In genomic region chr1:201712387-201713092, GRCh38 we compare ENCODE assay signal across 12 cellular contexts.
DNase-seq lines count a peak whose midpoint lies in the region; ATAC-seq and TF ChIP-seq lines count a peak whose summit lies in the region.
"Had no signal": no experiment of that assay in that cellular context is flagged by ENCODE, and none has a peak within 500 bp of the region (broad histone marks: within the 10 kb centered on the region; RNA-seq: fewer than 3 reads in every experiment).

No MANE protein-coding gene starts in this region.

- no peak overlapping the region for H3K4me3 Mint-ChIP-seq in activated CD4-positive, alpha-beta T cell treated with anti-CD3 and anti-CD28 coated beads for 36 hours
- H3K4me3 Mint-ChIP-seq: CD8-positive, alpha-beta T cell; H9 had no signal

- TF ChIP-seq POLR2A in breast epithelium (IDR thresholded peaks at IDR 0.05), result no peak

- POLR2A ChIA-PET in activated CD4-positive, alpha-beta T cell treated with anti-CD3 and anti-CD28 coated beads for 36 hours (lab: Charles Lee), result interaction anchor here (0.6 kb wide), 1 partner anchor 72 kb away, joined by 5 read pairs; no protein-coding TSS in a partner anchor

- no peaks in the 10 kb centered on the region for H3K27me3 ChIP-seq in Loucy (ENCODE audit: insufficient read depth, low read length, poor library complexity, severe bottlenecking)
- no peaks in the 10 kb centered on the region for H3K27me3 ChIP-seq in breast epithelium
- no peaks in the 10 kb centered on the region for H3K27me3 ChIP-seq in subcutaneous abdominal adipose tissue (ENCODE audit: control insufficient read depth in 5 of 5, insufficient read depth in 4 of 5, low read length in 5 of 5)

- H3K9me3 ChIP-seq in Loucy (ENCODE audit: insufficient read depth, low read depth, low read length) (no peaks in the 10 kb centered on the region), breast epithelium (no peaks in the 10 kb centered on the region), mesodermal cell (ENCODE audit: control insufficient read depth, low read length) (no peaks in the 10 kb centered on the region), subcutaneous abdominal adipose tissue (ENCODE audit: control insufficient read depth in 5 of 5, low read length in 5 of 5) (no peaks in the 10 kb centered on the region)

- H3K36me3 Mint-ChIP-seq in activated CD4-positive, alpha-beta T cell treated with anti-CD3 and anti-CD28 coated beads for 36 hours (ENCODE audit: low read depth), result no peaks in the 10 kb centered on the region
- H3K36me3 Mint-ChIP-seq: CD8-positive, alpha-beta T cell had no signal

- no peaks in the 10 kb centered on the region for H3K9me3 Mint-ChIP-seq in activated CD4-positive, alpha-beta T cell treated with anti-CD3 and anti-CD28 coated beads for 36 hours (ENCODE audit: low read depth)
- H3K9me3 Mint-ChIP-seq: CD8-positive, alpha-beta T cell; H9 had no signal

- WGBS in mesodermal cell (ENCODE audit: insufficient coverage in 2 of 2), 2 experiments, result 93 to 98% methylated on average over 4 to 7 of the region's 7 CpGs

- no peak overlapping the region for H3K4me2 ChIP-seq in Loucy (ENCODE audit: low read depth, low read length, poor library complexity, severe bottlenecking)

- H3K9me2 ChIP-seq in Loucy (replicated peaks; ENCODE audit: low read depth, low read length), result no peaks in the 10 kb centered on the region

- H3K4me3 ChIP-seq in Loucy (ENCODE audit: low read length, poor library complexity, severe bottlenecking), result no peak overlapping the region
- no peak overlapping the region for H3K4me3 ChIP-seq in breast epithelium
- no peak overlapping the region for H3K4me3 ChIP-seq in mesodermal cell (ENCODE audit: extremely low read depth, insufficient read depth, low read length, poor library complexity, severe bottlenecking)
- peak overlapping the region in 2 of 5 donors; percentile 36 to 43 for H3K4me3 ChIP-seq in subcutaneous abdominal adipose tissue (ENCODE audit: low read depth in 1 of 5, low read length in 5 of 5)

- no peaks in the 10 kb centered on the region for H3K27me3 Mint-ChIP-seq in activated CD4-positive, alpha-beta T cell treated with anti-CD3 and anti-CD28 coated beads for 36 hours

- H3K79me2 ChIP-seq in Loucy (ENCODE audit: insufficient read depth, low read length), result no peaks in the 10 kb centered on the region

- DNase-seq in breast epithelium (ENCODE audit: low spot score in 2 of 2) (no peak), KG1 (lab: John Stamatoyannopoulos, UW) (no peak), NCI-H2029 (lab: John Stamatoyannopoulos, UW) (no peak)
- no peak for DNase-seq in activated CD4-positive, alpha-beta T cell treated with anti-CD3 and anti-CD28 coated beads for 36 hours
- DNase-seq: CD8-positive, alpha-beta T cell; H9; Karpas-422; stimulated activated CD4-positive, alpha-beta T cell treated with anti-CD3 and anti-CD28 coated beads, Interleukin-2, amount 100 ng/mL, for 48 hours had no signal

- peak overlapping the region; percentile 85 for H2AFZ ChIP-seq in Loucy (ENCODE audit: low read length)

- CTCF ChIA-PET in activated CD4-positive, alpha-beta T cell treated with anti-CD3 and anti-CD28 coated beads for 36 hours (lab: Charles Lee), result interaction anchor here (0.7 to 7.0 kb wide), 9 partner anchors 8 to 1930 kb away, joined by 3 to 144 read pairs (median 5); no protein-coding TSS in a partner anchor

- H3K36me3 ChIP-seq in Loucy (ENCODE audit: insufficient read depth, low read length) (no peaks in the 10 kb centered on the region), breast epithelium (no peaks in the 10 kb centered on the region), mesodermal cell (ENCODE audit: control insufficient read depth, insufficient read depth, low read length) (peaks cover 9% of the 10 kb centered on the region), subcutaneous abdominal adipose tissue (ENCODE audit: control insufficient read depth in 5 of 5, insufficient read depth in 5 of 5, low read length in 5 of 5) (peaks cover 0 to 8% (median 0%) of the 10 kb centered on the region in 5 donors)

- H3K27ac ChIP-seq in breast epithelium (peak overlapping the region; percentile 84 to 97), mesodermal cell (ENCODE audit: low read depth, low read length, severe bottlenecking) (peak overlapping the region; percentile 96), subcutaneous abdominal adipose tissue (ENCODE audit: low read depth, low read length) (peak overlapping the region; percentile 99)

- H4K20me1 ChIP-seq in Loucy (ENCODE audit: insufficient read depth, low read length, poor library complexity, severe bottlenecking), result no peaks in the 10 kb centered on the region

- H3F3A ChIP-seq in Loucy (ENCODE audit: low read depth), result no peaks in the 10 kb centered on the region

- no peak for ATAC-seq in GM19467 (IDR thresholded peaks at IDR 0.05; ENCODE audit: unreplicated experiment)
- no peak for ATAC-seq in activated CD4-positive, alpha-beta T cell treated with anti-CD3 and anti-CD28 coated beads for 36 hours
- ATAC-seq: CD8-positive, alpha-beta T cell had no signal

- intact Hi-C loops in breast epithelium (cut with DNase I; ENCODE audit: low total_unique reads), result loop anchor here (2.0 kb wide), 1 partner anchor 32 kb away; no protein-coding TSS in a partner anchor
- intact Hi-C loops in activated CD4-positive, alpha-beta T cell treated with anti-CD3 and anti-CD28 coated beads for 36 hours (cut with DNase I, micrococcal nuclease), result no loop called here

- H3K4me1 ChIP-seq in Loucy (ENCODE audit: insufficient read depth, low read length, poor library complexity, severe bottlenecking) (peaks cover 15% of the 10 kb centered on the region), breast epithelium (peaks cover 0 to 21% of the 10 kb centered on the region in 2 donors), mesodermal cell (ENCODE audit: control insufficient read depth, insufficient read depth, low read length, poor library complexity, severe bottlenecking) (peaks cover 62% of the 10 kb centered on the region), subcutaneous abdominal adipose tissue (ENCODE audit: control insufficient read depth in 5 of 5, insufficient read depth in 5 of 5, low read length in 5 of 5) (peaks cover 40 to 95% (median 92%) of the 10 kb centered on the region in 5 donors)

- H3K9ac ChIP-seq in Loucy (ENCODE audit: low read depth, low read length, poor library complexity, severe bottlenecking) (no peak overlapping the region), subcutaneous abdominal adipose tissue (ENCODE audit: low read length in 5 of 5) (peak overlapping the region; percentile 65 to 85 (median 72))

- H3K27ac Mint-ChIP-seq in activated CD4-positive, alpha-beta T cell treated with anti-CD3 and anti-CD28 coated beads for 36 hours, result no peak overlapping the region
- H3K27ac Mint-ChIP-seq: CD8-positive, alpha-beta T cell had no signal

- H3K4me1 Mint-ChIP-seq in activated CD4-positive, alpha-beta T cell treated with anti-CD3 and anti-CD28 coated beads for 36 hours, result no peaks in the 10 kb centered on the region

- TF ChIP-seq CTCF in Loucy (conservative IDR thresholded peaks at IDR 0.05; ENCODE audit: low read length), result no peak
- no peak for TF ChIP-seq CTCF in breast epithelium (IDR thresholded peaks at IDR 0.05)
